In genomic region chr6:133548409-133548808, GRCh38 we compare ENCODE assay signal across 13 cellular contexts.
DNase-seq lines count a peak whose midpoint lies in the region; ATAC-seq, FAIRE-seq and TF ChIP-seq lines count a peak whose summit lies in the region.
"Had no signal": no experiment of that assay in that cellular context is flagged by ENCODE, and none has a peak within 500 bp of the region (broad histone marks: within the 10 kb centered on the region; RNA-seq: fewer than 3 reads in every experiment).

No MANE protein-coding gene starts in this region.

- no peaks in the 10 kb centered on the region for H3K9me3 Mint-ChIP-seq in effector memory CD8-positive, alpha-beta T cell

- no peak overlapping the region for H3K27ac Mint-ChIP-seq in effector memory CD8-positive, alpha-beta T cell

- H3K27me3 Mint-ChIP-seq in effector memory CD8-positive, alpha-beta T cell = peaks cover 0 to 8% of the 10 kb centered on the region in 2 donors

- no peak overlapping the region for H3K4me3 Mint-ChIP-seq in effector memory CD8-positive, alpha-beta T cell

- ATAC-seq in GM18517 (IDR thresholded peaks at IDR 0.05; ENCODE audit: unreplicated experiment) (no peak), left lobe of liver (no peak)
- no peak for ATAC-seq in effector memory CD8-positive, alpha-beta T cell (replicated peaks)
- ATAC-seq: right cardiac atrium had no signal

- DNase-seq in GM12891 (ENCODE audit: insufficient read length, low spot score) = no peak
- peak; percentile 69 for DNase-seq in astrocyte of the cerebellum (ENCODE audit: low read depth)
- DNase-seq in iris pigment epithelial cell (ENCODE audit: low read depth) = peak; percentile 73
- peak; percentile 6 for DNase-seq in smooth muscle cell of the brain vasculature (ENCODE audit: low read depth, low spot score)
- no peak for DNase-seq in NCI-H2171 treated with DMSO at 0.1 percent for 48 hours (lab: John Stamatoyannopoulos, UW)
- DNase-seq in effector memory CD8-positive, alpha-beta T cell = no peak
- DNase-seq in left lobe of liver (ENCODE audit: low spot score) = no peak
- DNase-seq: activated CD4-positive, alpha-beta T cell treated with anti-CD3 and anti-CD28 coated beads for 48 hours; activated gamma-delta T cell; midbrain; right cardiac atrium; substantia nigra had no signal

- FAIRE-seq in GM12891 (lab: Jason Lieb, UNC) = no peak

- no peak for TF ChIP-seq CTCF in astrocyte of the cerebellum (IDR thresholded peaks at IDR 0.05; ENCODE audit: low read depth, low read length, missing control alignments)

- H3K36me3 Mint-ChIP-seq in effector memory CD8-positive, alpha-beta T cell (ENCODE audit: insufficient read depth) = no peaks in the 10 kb centered on the region

- H3K4me1 Mint-ChIP-seq in effector memory CD8-positive, alpha-beta T cell (ENCODE audit: low read depth in 2 of 2) = no peaks in the 10 kb centered on the region

- in situ Hi-C loops in astrocyte of the cerebellum (cut with HindIII; ENCODE audit: low sequenced_read_pairs) = no loop called here

- no peak overlapping the region for H3K4me3 ChIP-seq in astrocyte of the cerebellum (ENCODE audit: low read depth, low read length)

- no peak for TF ChIP-seq POLR2A in GM12891 (IDR thresholded peaks at IDR 0.05; ENCODE audit: low read depth, low read length)

TF ChIP-seq in GM12891, 5 proteins besides CTCF, POLR2A, EP300 and RAD21:
- TF ChIP-seq POLR2AphosphoS5 (IDR thresholded peaks at IDR 0.05; ENCODE audit: low read depth, low read length) (no peak), SPI1 (IDR thresholded peaks at IDR 0.05; ENCODE audit: low read depth, low read length) (peak; percentile 16; the same call in 1 of the 2 replicates)

Comparison
In these comparisons a context has a peak if more than half of its experiments do, and no peak if none do; other contexts are left out.
1. DNase-seq: peak in astrocyte of the cerebellum (single experiment), iris pigment epithelial cell (single experiment) and smooth muscle cell of the brain vasculature (single experiment); none in GM12891 (single experiment), NCI-H2171 treated with DMSO at 0.1 percent for 48 hours (single experiment), effector memory CD8-positive, alpha-beta T cell (0 of 3) and left lobe of liver (single experiment).